ENCODE assay signal across 8 cellular contexts in genomic region chr6:166627039-166627874, GRCh38. TPM values are rescaled to one million over a fixed set of nuclear protein-coding genes. Genes with fewer than 3 reads are reported as not detected.
DNase-seq lines count a peak whose midpoint lies in the region; ATAC-seq and TF ChIP-seq lines count a peak whose summit lies in the region.

TSS of gene RPS6KA2 (minus strand) at chr6:166627251. CDS start at chr6:166627019, 232 bp downstream.

- H3K4me1 ChIP-seq in spleen, result peaks cover 14 to 71% (median 34%) of the 10 kb centered on the region in 6 donors

- H3K27me3 ChIP-seq in spleen (replicated peaks in 1 of 7), result peaks cover 0 to 56% (median 5%) of the 10 kb centered on the region in 7 donors

- H3K36me3 ChIP-seq in spleen, result no peaks in the 10 kb centered on the region

- peak within 1 kb of the TSS; percentile 73 to 92 (median 90) for H3K27ac ChIP-seq in spleen

- peak; percentile 88 for ATAC-seq in GM19023 (IDR thresholded peaks at IDR 0.05; ENCODE audit: unreplicated experiment)
- peak; percentile 83 for ATAC-seq in HG03196 (IDR thresholded peaks at IDR 0.05; ENCODE audit: unreplicated experiment)
- peak; percentile 91 for ATAC-seq in central memory CD8-positive, alpha-beta T cell (replicated peaks; ENCODE audit: extremely low read depth, poor library complexity, severe bottlenecking)

- peak within 1 kb of the TSS; percentile 4 for H3K27ac Mint-ChIP-seq in central memory CD8-positive, alpha-beta T cell (ENCODE audit: low read depth)

- H3K4me1 Mint-ChIP-seq in central memory CD8-positive, alpha-beta T cell, result peaks cover 15% of the 10 kb centered on the region

- peaks cover 8% of the 10 kb centered on the region for H3K36me3 Mint-ChIP-seq in central memory CD8-positive, alpha-beta T cell (ENCODE audit: insufficient read depth)

- peak in 2 of 3 donors; percentile 54 to 57 for TF ChIP-seq POLR2A in spleen (IDR thresholded peaks at IDR 0.05)

- H3K27me3 Mint-ChIP-seq in central memory CD8-positive, alpha-beta T cell, result peaks cover 62% of the 10 kb centered on the region

- no peaks in the 10 kb centered on the region for H3K9me3 Mint-ChIP-seq in central memory CD8-positive, alpha-beta T cell

- H3K4me3 Mint-ChIP-seq in central memory CD8-positive, alpha-beta T cell, result peak within 1 kb of the TSS; percentile 83

- peak within 1 kb of the TSS; percentile 52 to 96 (median 79) for H3K4me3 ChIP-seq in spleen

- no peak; the same call in 1 of the 2 replicates for TF ChIP-seq CTCF in AG09319 (IDR thresholded peaks at IDR 0.05; ENCODE audit: low read depth, low read length)
- TF ChIP-seq CTCF in spleen (IDR thresholded peaks at IDR 0.05 in 8 of 11, conservative IDR thresholded peaks at IDR 0.05 in 3 of 11), result peak in 4 of 11 experiments; percentile 3 to 33 (median 20)

- WGBS in spleen, 5 donors, result 0 to 1% (median 1%) methylated on average over 51 to 86 of the region's 86 CpGs

- H3K9me3 ChIP-seq in spleen, result no peaks in the 10 kb centered on the region

- DNase-seq in AG09319 (ENCODE audit: extremely low read depth, low read depth), result peak; percentile 99
- peak; percentile 97 for DNase-seq in NCI-H226
- peak; percentile 99 for DNase-seq in activated CD4-positive, CD25-positive, alpha-beta regulatory T cell treated with anti-CD3 and anti-CD28 coated beads, Interleukin-2, amount 50 U/mL, for 16 hours (ENCODE audit: low read depth, low spot score)
- peak; percentile 99 to 100 for DNase-seq in central memory CD8-positive, alpha-beta T cell (ENCODE audit: low spot score in 2 of 2)
- DNase-seq in inferior parietal cortex (ENCODE audit: extremely low spot score), result peak; percentile 95
- peak; percentile 100 for DNase-seq in spleen

- intact Hi-C loops in spleen (cut with DNase I; ENCODE audit: low total_unique reads), result no loop called here

RNA-seq across cellular contexts. Expression of gene RPS6KA2, which starts in this region (rescaled TPM):
- 100 to 1,000 TPM in 2 of 7 donors, 10 to 100 TPM in 5; 45.9 to 123 (median 71.0) TPM for total RNA-seq in spleen
- 10 to 100 TPM in 1 of 3 donors, 1 to 10 TPM in 2; 7.6 to 26.3 (median 8.7) TPM for polyA plus RNA-seq in spleen

Comparison
In these comparisons a context has a peak if more than half of its experiments do, and no peak if none do; other contexts are left out.
1. Peak in every context shown above with its lines: DNase-seq, ATAC-seq, H3K4me3 ChIP-seq and H3K27ac ChIP-seq.